Comparison of ENCODE assay signal across 22 cellular contexts in genomic region chr22:42714308-42714707, GRCh38. TPM values are rescaled to one million over a fixed set of nuclear protein-coding genes. Genes with fewer than 3 reads are reported as not detected.
DNase-seq lines count a peak whose midpoint lies in the region; ATAC-seq and TF ChIP-seq lines count a peak whose summit lies in the region.
"Had no signal": no experiment of that assay in that cellular context is flagged by ENCODE, and none has a peak within 500 bp of the region (broad histone marks: within the 10 kb centered on the region; RNA-seq: fewer than 3 reads in every experiment).

No MANE protein-coding gene starts in this region.

- H3K9ac ChIP-seq in neural progenitor cell, result no peak overlapping the region

- H4K20me1 ChIP-seq in neural progenitor cell (ENCODE audit: low read depth), result peaks cover 28% of the 10 kb centered on the region

- ATAC-seq in HG03159 (IDR thresholded peaks at IDR 0.05; ENCODE audit: unreplicated experiment), result no peak
- ATAC-seq: A549 had no signal

- CTCF ChIA-PET in Caco-2 (lab: Charles Lee), result no interaction called here
- CTCF ChIA-PET in activated CD4-positive, alpha-beta T cell treated with anti-CD3 and anti-CD28 coated beads, Interleukin-2, amount 10 ng/mL, durations not matched to agents 7 days and 5 days (lab: Charles Lee), result no interaction called here

- no peaks in the 10 kb centered on the region; the same call in 1 of the 2 replicates for H3K36me3 ChIP-seq in Caco-2 (ENCODE audit: control insufficient read depth, insufficient read depth, low read length)
- H3K36me3 ChIP-seq in esophagus muscularis mucosa, result peaks cover 0 to 15% (median 7%) of the 10 kb centered on the region in 4 donors
- H3K36me3 ChIP-seq in neural progenitor cell, result no peaks in the 10 kb centered on the region
- H3K36me3 ChIP-seq: Peyer's patch, SJSA1 had no signal

- peak overlapping the region; percentile 40 for H3K27ac Mint-ChIP-seq in Caco-2 (ENCODE audit: unreplicated experiment)
- H3K27ac Mint-ChIP-seq in HFFc6, result peak overlapping the region; percentile 72; the same call in 1 of the 2 replicates
- H3K27ac Mint-ChIP-seq in neural progenitor cell, result peak overlapping the region; percentile 46
- no peak overlapping the region for H3K27ac Mint-ChIP-seq in activated CD4-positive, alpha-beta T cell treated with anti-CD3 and anti-CD28 coated beads, Interleukin-2, amount 10 ng/mL, durations not matched to agents 7 days and 5 days
- H3K27ac Mint-ChIP-seq: B cell, CD14-positive monocyte had no signal

- H3F3A ChIP-seq in neural progenitor cell (ENCODE audit: low read depth), result peaks cover 4% of the 10 kb centered on the region

- POLR2A ChIA-PET in Caco-2 (lab: Charles Lee), result no interaction called here
- POLR2A ChIA-PET in activated CD4-positive, alpha-beta T cell treated with anti-CD3 and anti-CD28 coated beads, Interleukin-2, amount 10 ng/mL, durations not matched to agents 7 days and 5 days (lab: Charles Lee), result no interaction called here

- peaks cover 30% of the 10 kb centered on the region for H3K4me1 Mint-ChIP-seq in Caco-2 (ENCODE audit: low read depth, unreplicated experiment)
- H3K4me1 Mint-ChIP-seq in HFFc6 (ENCODE audit: low read depth), result peaks cover 45% of the 10 kb centered on the region
- H3K4me1 Mint-ChIP-seq in neural progenitor cell, result peaks cover 25% of the 10 kb centered on the region
- H3K4me1 Mint-ChIP-seq in activated CD4-positive, alpha-beta T cell treated with anti-CD3 and anti-CD28 coated beads, Interleukin-2, amount 10 ng/mL, durations not matched to agents 7 days and 5 days, result peaks cover 4% of the 10 kb centered on the region

- no peak for TF ChIP-seq POLR2A in esophagus muscularis mucosa (IDR thresholded peaks at IDR 0.05; ENCODE audit: low read depth)

- H3K9me3 Mint-ChIP-seq in Caco-2 (ENCODE audit: unreplicated experiment), result no peaks in the 10 kb centered on the region
- peaks cover 18% of the 10 kb centered on the region for H3K9me3 Mint-ChIP-seq in HFFc6
- H3K9me3 Mint-ChIP-seq in neural progenitor cell, result peaks cover 11% of the 10 kb centered on the region
- peaks cover 4% of the 10 kb centered on the region for H3K9me3 Mint-ChIP-seq in activated CD4-positive, alpha-beta T cell treated with anti-CD3 and anti-CD28 coated beads, Interleukin-2, amount 10 ng/mL, durations not matched to agents 7 days and 5 days

- H3K27me3 Mint-ChIP-seq in Caco-2 (ENCODE audit: insufficient read depth, unreplicated experiment) (no peaks in the 10 kb centered on the region), HFFc6 (ENCODE audit: insufficient read depth) (no peaks in the 10 kb centered on the region; the same call in none of the 2 replicates), neural progenitor cell (ENCODE audit: insufficient read depth, low read depth) (peaks cover 18% of the 10 kb centered on the region)
- H3K27me3 Mint-ChIP-seq in activated CD4-positive, alpha-beta T cell treated with anti-CD3 and anti-CD28 coated beads, Interleukin-2, amount 10 ng/mL, durations not matched to agents 7 days and 5 days, result peaks cover 35% of the 10 kb centered on the region

- no peak overlapping the region for H2AFZ ChIP-seq in neural progenitor cell (replicated peaks)

- H3K4me3 Mint-ChIP-seq in Caco-2 (ENCODE audit: unreplicated experiment) (no peak overlapping the region), HFFc6 (no peak overlapping the region), neural progenitor cell (no peak overlapping the region)
- H3K4me3 Mint-ChIP-seq in activated CD4-positive, alpha-beta T cell treated with anti-CD3 and anti-CD28 coated beads, Interleukin-2, amount 10 ng/mL, durations not matched to agents 7 days and 5 days, result no peak overlapping the region
- H3K4me3 Mint-ChIP-seq: B cell, CD14-positive monocyte, H9 had no signal

- 96% methylated on average over 7 of the region's 7 CpGs for WGBS in esophagus muscularis mucosa

- TF ChIP-seq CTCF in Caco-2 (IDR thresholded peaks at IDR 0.05; ENCODE audit: insufficient read depth in 1 of 2, low read depth in 1 of 2, low read length in 1 of 2, severe bottlenecking in 1 of 2, unreplicated experiment in 1 of 2), result no peak
- no peak for TF ChIP-seq CTCF in HFFc6 (IDR thresholded peaks at IDR 0.05)
- no peak for TF ChIP-seq CTCF in esophagus muscularis mucosa (IDR thresholded peaks at IDR 0.05)
- TF ChIP-seq CTCF in neural progenitor cell (IDR thresholded peaks at IDR 0.05), result no peak

- no peak for TF ChIP-seq EP300 in esophagus muscularis mucosa (IDR thresholded peaks at IDR 0.05)

- intact Hi-C loops in Caco-2 (cut with micrococcal nuclease; ENCODE audit: unreplicated experiment) (no loop called here), esophagus muscularis mucosa (cut with DNase I) (no loop called here)

- H3K36me3 Mint-ChIP-seq in Caco-2 (ENCODE audit: insufficient read depth, unreplicated experiment), result peaks cover 29% of the 10 kb centered on the region
- peaks cover 22% of the 10 kb centered on the region for H3K36me3 Mint-ChIP-seq in HFFc6 (ENCODE audit: low read depth)
- peaks cover 3% of the 10 kb centered on the region for H3K36me3 Mint-ChIP-seq in neural progenitor cell
- H3K36me3 Mint-ChIP-seq in activated CD4-positive, alpha-beta T cell treated with anti-CD3 and anti-CD28 coated beads, Interleukin-2, amount 10 ng/mL, durations not matched to agents 7 days and 5 days (ENCODE audit: low read depth), result no peaks in the 10 kb centered on the region

- DNase-seq in Caco-2 (no peak), HFFc6 (no peak), esophagus muscularis mucosa (ENCODE audit: extremely low spot score) (no peak), neural progenitor cell (ENCODE audit: low spot score) (no peak), hepatic stellate cell (ENCODE audit: low spot score) (no peak)
- no peak for DNase-seq in activated CD4-positive, alpha-beta T cell treated with anti-CD3 and anti-CD28 coated beads, Interleukin-2, amount 10 ng/mL, durations not matched to agents 7 days and 5 days
- DNase-seq: DMS53, H9, Karpas-422, MV-4-11, NCI-H1105 treated with DMSO at 0.1 percent for 48 hours, NCI-H1694, NCI-H2081, NCI-H2171 treated with DMSO at 0.1 percent for 48 hours, NCI-H524 treated with DMSO at 0.1 percent for 48 hours, NCI-H82, Peyer's patch had no signal

- H3K27ac ChIP-seq in esophagus muscularis mucosa (replicated peaks in 1 of 4), result peak overlapping the region; percentile 64 to 99 (median 84)
- no peak overlapping the region for H3K27ac ChIP-seq in neural progenitor cell
- H3K27ac ChIP-seq: A549, Peyer's patch, SJSA1 had no signal

- H3K9me3 ChIP-seq in Caco-2, result peaks cover 8% of the 10 kb centered on the region; the same call in 1 of the 2 replicates
- peaks cover 0 to 9% (median 0%) of the 10 kb centered on the region in 4 donors for H3K9me3 ChIP-seq in esophagus muscularis mucosa
- no peaks in the 10 kb centered on the region for H3K9me3 ChIP-seq in neural progenitor cell (ENCODE audit: low read depth)

- H3K4me2 ChIP-seq in neural progenitor cell, result no peak overlapping the region
- H3K4me2 ChIP-seq: A549 had no signal

- H3K27me3 ChIP-seq in Caco-2 (replicated peaks; ENCODE audit: control insufficient read depth, insufficient read depth, low read length), result no peaks in the 10 kb centered on the region
- H3K27me3 ChIP-seq in esophagus muscularis mucosa, result no peaks in the 10 kb centered on the region
- H3K27me3 ChIP-seq in neural progenitor cell, result peaks cover 10% of the 10 kb centered on the region
- H3K27me3 ChIP-seq: Peyer's patch, SJSA1 had no signal

- H3K79me2 ChIP-seq in neural progenitor cell (ENCODE audit: low read depth), result peaks cover 6% of the 10 kb centered on the region

- H3K4me3 ChIP-seq in Caco-2 (ENCODE audit: low read depth, low read length) (no peak overlapping the region), esophagus muscularis mucosa (no peak overlapping the region), neural progenitor cell (no peak overlapping the region)
- H3K4me3 ChIP-seq: A549, Peyer's patch, SJSA1 had no signal

- BruUV-seq in Caco-2 (replicated peaks; lab: Mats Ljungman, UMichigan), result no TSS peak

- peaks cover 34% of the 10 kb centered on the region for H3K4me1 ChIP-seq in Caco-2
- peaks cover 72 to 83% (median 78%) of the 10 kb centered on the region in 4 donors for H3K4me1 ChIP-seq in esophagus muscularis mucosa
- H3K4me1 ChIP-seq in neural progenitor cell, result peaks cover 10% of the 10 kb centered on the region

RNA-seq across cellular contexts. Expression of gene A4GALT, which starts 6.4 kb away (rescaled TPM):
- total RNA-seq in Caco-2 (2022) (12.7 and 16.2 TPM in 2 replicates), esophagus muscularis mucosa (10 to 100 TPM; 77.7 to 81.8 (median 79.1) TPM), neural progenitor cell (ENCODE audit: low replicate concordance) (2.6 and 17.7 TPM in 2 replicates)
- 10 to 100 TPM; 12.2 to 14.3 (median 13.1) TPM for total RNA-seq in HFFc6 (2021; fragmentation: NEBNext Ultra II Directional; extraction: Animal tissue kit (Norgen Biotek cat#: 25700))
- total RNA-seq in activated CD4-positive, alpha-beta T cell treated with anti-CD3 and anti-CD28 coated beads, Interleukin-2, amount 10 ng/mL, durations not matched to agents 7 days and 5 days, result under 1 TPM; 0.29 to 0.35 TPM
